27 cellular contexts compared by ENCODE assay signal in genomic region chr2:206433201-206433600, GRCh38. TPM values are rescaled to one million over a fixed set of nuclear protein-coding genes. Genes with fewer than 3 reads are reported as not detected.
"Had no signal": no experiment of that assay in that cellular context is flagged by ENCODE, and none has a peak within 500 bp of the region (broad histone marks: within the 10 kb centered on the region; RNA-seq: fewer than 3 reads in every experiment).

No MANE protein-coding gene starts in this region.

- H3K4me1 ChIP-seq: pancreas, prostate gland, right atrium auricular region, right lobe of liver, sigmoid colon, stomach, thyroid gland, tibial nerve, upper lobe of left lung, vagina had no signal

- ATAC-seq: naive thymus-derived CD8-positive, alpha-beta T cell; natural killer cell treated with Interleukin-12 subunit alpha and Interleukin-12 subunit beta and Interleukin-15 and Interleukin-18, amount 100 ng/mL, for 72 hours; pancreas; right lobe of liver; stimulated activated effector memory CD8-positive, alpha-beta T cell treated with anti-CD3 and anti-CD28 coated beads, Interleukin-12 subunit alpha, Interleukin-12 subunit beta, amount 100 ng/mL, for 72 hours; stimulated activated naive B cell treated with anti-CD40 and anti-IgM and Interleukin-4, amounts not matched to agents 10 μg/mL and 1 μg/mL and 100 μg/mL, for 72 hours had no signal

- H3K9me3 ChIP-seq: neutrophil, pancreas, prostate gland, right atrium auricular region, right lobe of liver, sigmoid colon, stomach, thoracic aorta, thyroid gland, tibial nerve, upper lobe of left lung, vagina had no signal

- FAIRE-seq: pancreas, small intestine, urothelium cell line had no signal

- H3K27ac ChIP-seq: neutrophil, pancreas, prostate gland, right atrium auricular region, right lobe of liver, sigmoid colon, stomach, thoracic aorta, thyroid gland, tibial nerve, upper lobe of left lung, vagina had no signal

- H3K27me3 ChIP-seq: right atrium auricular region, right lobe of liver, thyroid gland, tibial nerve, upper lobe of left lung, vagina had no signal

- H3K4me3 ChIP-seq: pancreas, prostate gland, right atrium auricular region, right lobe of liver, sigmoid colon, stomach, thoracic aorta, thyroid gland, tibial nerve, upper lobe of left lung, vagina had no signal

- DNase-seq: naive thymus-derived CD8-positive, alpha-beta T cell; nephron progenitor cell; nucleus accumbens; pancreas; retina; right lobe of liver; sigmoid colon; small intestine; stimulated activated CD4-positive, alpha-beta T cell treated with anti-CD3 and anti-CD28 coated beads, Interleukin-15, amount 100 ng/mL, for 24 hours; stimulated activated CD4-positive, alpha-beta T cell treated with anti-CD3 and anti-CD28 coated beads, Interleukin-2, amount 100 ng/mL, for 24 hours; stimulated activated CD4-positive, alpha-beta T cell treated with anti-CD3 and anti-CD28 coated beads, Interleukin-2, amount 100 ng/mL, for 48 hours; stimulated activated CD4-positive, alpha-beta T cell treated with anti-CD3 and anti-CD28 coated beads, Interleukin-4, amount 100 ng/mL, for 24 hours; stimulated activated naive B cell treated with anti-CD40 and anti-IgM and Interleukin-4, amounts not matched to agents 10 μg/mL and 1 μg/mL and 100 μg/mL, for 72 hours; stimulated activated naive CD4-positive, alpha-beta T cell treated with Interleukin-2 at 50 U/mL for 16 hours; stomach; thyroid gland; trophoblast cell; upper lobe of left lung had no signal

RNA-seq across cellular contexts. Expression of gene ADAM23, which starts 10.1 kb away (rescaled TPM):
- total RNA-seq: natural killer cell treated with Interleukin-12 subunit alpha and Interleukin-12 subunit beta and Interleukin-15 and Interleukin-18, amount 100 ng/mL, for 72 hours had no signal
